1 cellular context compared by ENCODE assay signal in the genomic region with DNA sequence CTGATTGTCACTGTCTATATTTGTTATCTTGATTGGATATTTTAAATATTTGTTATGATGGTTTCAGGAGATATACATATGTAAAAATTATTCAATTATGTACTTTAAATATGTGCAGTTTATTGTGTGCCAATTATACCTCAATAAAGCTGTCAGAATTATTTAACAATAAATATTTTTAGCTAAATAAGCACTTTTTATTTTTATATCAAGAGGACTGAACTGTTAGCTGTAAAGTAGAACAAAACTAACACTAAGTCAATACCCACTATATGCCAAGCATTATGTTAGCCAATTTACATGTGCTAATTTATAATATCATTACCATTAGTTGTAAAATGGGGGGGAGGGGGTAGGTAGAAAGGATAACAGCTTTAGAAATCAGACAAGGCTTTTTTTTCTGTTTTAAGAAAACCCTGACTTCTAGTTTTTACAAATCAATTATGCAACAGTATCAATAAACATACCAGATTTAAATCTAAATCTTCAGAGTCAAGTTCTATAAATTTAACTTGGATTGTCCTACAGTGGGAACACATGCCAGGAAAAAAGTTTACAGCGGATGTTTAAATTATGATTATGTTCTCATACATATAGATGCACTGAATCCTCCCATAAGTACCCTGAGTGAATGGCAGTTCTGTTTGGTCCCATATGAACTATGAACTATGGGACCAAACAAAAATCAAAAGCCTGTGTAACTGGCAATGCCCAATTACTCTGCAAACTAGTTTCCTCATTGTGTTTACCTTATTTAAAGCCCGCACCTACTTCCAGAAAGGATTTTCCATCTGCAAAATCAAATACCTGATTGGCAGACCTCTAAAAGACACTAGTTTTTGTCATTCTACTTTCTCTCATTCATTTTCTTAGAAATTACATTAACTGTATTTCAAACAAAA.
TF ChIP-seq lines count a peak whose summit lies in the region.

No MANE protein-coding gene starts in this region.

TF ChIP-seq in HEK293T, 16 proteins besides CTCF, POLR2A, EP300 and RAD21 (continued from another document):
- TF ChIP-seq L3MBTL2 (conservative IDR thresholded peaks at IDR 0.05) (no peak), FOXM1 (IDR thresholded peaks at IDR 0.05; ENCODE audit: borderline replicate concordance) (no peak)
